Comparison of ENCODE assay signal across 1 cellular context in genomic region chr16:48526058-48526957, GRCh38.
TF ChIP-seq lines count a peak whose summit lies in the region.

No MANE protein-coding gene starts in this region.

TF ChIP-seq in HepG2, 621 proteins besides CTCF, POLR2A, EP300 and RAD21 (continued from another document):
- peak; percentile 81 for TF ChIP-seq TFE3 (CRISPR knock-in tag; IDR thresholded peaks at IDR 0.05)
- 0 out of 2 replicates have a peak, but pooled peaks have one; percentile 41 for TF ChIP-seq ZNF800 (CRISPR knock-in tag; IDR thresholded peaks at IDR 0.05)
- TF ChIP-seq MYC (CRISPR knock-in tag; IDR thresholded peaks at IDR 0.05; ENCODE audit: borderline replicate concordance): peak; percentile 46; the same call in 1 of the 2 replicates
- TF ChIP-seq CBX5 (CRISPR knock-in tag; IDR thresholded peaks at IDR 0.05; ENCODE audit: borderline replicate concordance): peak; percentile 42; the same call in 1 of the 2 replicates
- TF ChIP-seq ZNF18 (CRISPR knock-in tag; IDR thresholded peaks at IDR 0.05; ENCODE audit: insufficient replicate concordance): peak; percentile 78
- peak; percentile 70; the same call in 1 of the 2 replicates for TF ChIP-seq ZNF709 (CRISPR knock-in tag; IDR thresholded peaks at IDR 0.05)
- no peak for TF ChIP-seq PHF5A (CRISPR knock-in tag; IDR thresholded peaks at IDR 0.05; ENCODE audit: low read depth, unreplicated experiment)
- TF ChIP-seq CBFB (CRISPR knock-in tag; IDR thresholded peaks at IDR 0.05): no peak
- no peak for TF ChIP-seq NFIC (IDR thresholded peaks at IDR 0.05; ENCODE audit: low read length)
- no peak for TF ChIP-seq THYN1 (CRISPR knock-in tag; IDR thresholded peaks at IDR 0.05; ENCODE audit: borderline replicate concordance, low read depth)
- no peak for TF ChIP-seq RBFOX2 (IDR thresholded peaks at IDR 0.05; ENCODE audit: low read depth, low read length)
- peak; percentile 66 for TF ChIP-seq CREM (IDR thresholded peaks at IDR 0.05)
- TF ChIP-seq CREM (CRISPR knock-in tag; IDR thresholded peaks at IDR 0.05): no peak
- TF ChIP-seq ARID4A (CRISPR knock-in tag; IDR thresholded peaks at IDR 0.05; ENCODE audit: borderline replicate concordance): peak; percentile 17; the same call in 1 of the 2 replicates
- TF ChIP-seq TGIF2 (CRISPR knock-in tag; IDR thresholded peaks at IDR 0.05): peak; percentile 54; the same call in 1 of the 2 replicates
- peak; percentile 16; the same call in 1 of the 2 replicates for TF ChIP-seq ZNF280D (CRISPR knock-in tag; IDR thresholded peaks at IDR 0.05)
- peak; percentile 96 for TF ChIP-seq TEAD3 (CRISPR knock-in tag; optimal IDR thresholded peaks at IDR 0.05; ENCODE audit: borderline replicate concordance)
- TF ChIP-seq ZNF816 (CRISPR knock-in tag; IDR thresholded peaks at IDR 0.05; ENCODE audit: borderline replicate concordance): 0 out of 2 replicates have a peak, but pooled peaks have one; percentile 68
- TF ChIP-seq ZNF644 (CRISPR knock-in tag; IDR thresholded peaks at IDR 0.05; ENCODE audit: low read depth): peak; percentile 41; the same call in 1 of the 2 replicates
- TF ChIP-seq SRF (IDR thresholded peaks at IDR 0.05; ENCODE audit: low read depth, low read length): 0 out of 2 replicates have a peak, but pooled peaks have one; percentile 11
- peak; percentile 71; the same call in 1 of the 2 replicates for TF ChIP-seq ESRRA (CRISPR knock-in tag; IDR thresholded peaks at IDR 0.05; ENCODE audit: low read depth)
- peak; percentile 100 for TF ChIP-seq STAG1 (CRISPR knock-in tag; IDR thresholded peaks at IDR 0.05)
- TF ChIP-seq ZEB1 (IDR thresholded peaks at IDR 0.05; ENCODE audit: insufficient replicate concordance, low read depth): peak; percentile 87
- no peak for TF ChIP-seq FOXP1 (IDR thresholded peaks at IDR 0.05)
- peak; percentile 49; the same call in 1 of the 2 replicates for TF ChIP-seq FOXP1 (CRISPR knock-in tag; IDR thresholded peaks at IDR 0.05)
- TF ChIP-seq HDAC1 (CRISPR knock-in tag; IDR thresholded peaks at IDR 0.05): peak; percentile 82
- TF ChIP-seq ZBTB39 (CRISPR knock-in tag; IDR thresholded peaks at IDR 0.05): peak; percentile 83; the same call in 1 of the 2 replicates
- TF ChIP-seq HMGXB4 (CRISPR knock-in tag; IDR thresholded peaks at IDR 0.05; ENCODE audit: borderline replicate concordance in 1 of 2, low read depth in 1 of 2): peak; percentile 91 to 93
- no peak for TF ChIP-seq DBP (CRISPR knock-in tag; IDR thresholded peaks at IDR 0.05; ENCODE audit: not compliant biosample characterization)
- no peak for TF ChIP-seq KDM2A (CRISPR knock-in tag; IDR thresholded peaks at IDR 0.05; ENCODE audit: borderline replicate concordance, low read depth)
- TF ChIP-seq ZNF790 (CRISPR knock-in tag; IDR thresholded peaks at IDR 0.05; ENCODE audit: borderline replicate concordance): peak; percentile 54; the same call in 1 of the 2 replicates
- TF ChIP-seq ZFY (CRISPR knock-in tag; IDR thresholded peaks at IDR 0.05): peak; percentile 69
